17 cellular contexts compared by ENCODE assay signal in the genomic region with DNA sequence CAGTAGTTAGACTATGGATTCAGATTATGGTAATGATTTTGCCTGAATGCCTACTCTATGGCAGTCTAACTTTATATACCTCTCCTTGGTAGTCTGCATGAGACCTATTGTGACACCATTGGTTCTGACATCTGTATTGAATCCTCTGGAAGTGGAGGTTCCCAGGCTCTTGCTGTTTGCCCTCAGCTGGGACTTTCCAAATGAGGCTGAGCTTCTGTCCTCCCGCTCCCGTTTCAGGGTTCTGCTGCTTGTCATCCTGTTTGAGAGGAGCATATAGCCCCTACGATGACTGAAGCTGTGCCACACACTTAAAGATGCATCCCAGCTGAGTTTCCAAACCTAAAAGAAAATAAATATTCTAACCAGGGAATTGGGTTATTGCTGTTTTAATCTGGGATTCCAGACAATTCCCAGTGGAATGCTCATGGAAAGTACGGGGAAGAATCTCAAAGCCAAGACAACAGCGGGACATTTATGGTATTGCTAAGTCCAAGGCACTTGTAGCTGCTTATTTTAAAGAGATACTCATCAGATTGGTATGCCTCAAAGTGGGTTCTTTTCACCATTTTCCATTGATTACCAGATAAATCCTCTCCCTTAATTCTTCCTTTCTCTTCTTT.
DNase-seq lines count a peak whose midpoint lies in the region; ATAC-seq and TF ChIP-seq lines count a peak whose summit lies in the region.
"Had no signal": no experiment of that assay in that cellular context is flagged by ENCODE, and none has a peak within 500 bp of the region (broad histone marks: within the 10 kb centered on the region; RNA-seq: fewer than 3 reads in every experiment).

No MANE protein-coding gene starts in this region.

- DNase-seq in EH (ENCODE audit: low read depth) (peak; percentile 71), fibroblast of pulmonary artery (ENCODE audit: low read depth) (peak; percentile 29), smooth muscle cell of the brain vasculature (ENCODE audit: low read depth, low spot score) (peak; percentile 45), midbrain (lab: John Stamatoyannopoulos, UW) (no peak), NCI-H1417 (lab: John Stamatoyannopoulos, UW) (no peak), NCI-H1436 treated with DMSO at 0.1 percent for 48 hours (lab: John Stamatoyannopoulos, UW) (no peak)
- DNase-seq: activated CD8-positive, alpha-beta T cell treated with anti-CD3 and anti-CD28 coated beads, Interleukin-2, amount 10 ng/mL, durations not matched to agents 7 days and 5 days; activated effector memory CD4-positive, alpha-beta T cell treated with Interleukin-2 at 50 U/mL for 16 hours; CD8-positive, alpha-beta memory T cell; Kasumi-1; NCI-H1930; NCI-H69; SHP77; stimulated activated CD4-positive, alpha-beta T cell treated with anti-CD3 and anti-CD28 coated beads, Interleukin-4, amount 100 ng/mL, for 4 hours; stimulated activated naive CD8-positive, alpha-beta T cell treated with anti-CD3 and anti-CD28 coated beads, Interleukin-15, Interleukin-2, amounts not matched to agents 100 U/mL and 50 U/mL, for 24 hours had no signal

- no peak overlapping the region for H3K4me3 ChIP-seq in fibroblast of pulmonary artery (replicated peaks; ENCODE audit: low read depth, low read length)

- peak overlapping the region; percentile 44 for H3K27ac ChIP-seq in VCaP

- ATAC-seq in HG02884 (IDR thresholded peaks at IDR 0.05; ENCODE audit: unreplicated experiment) = no peak
- ATAC-seq: activated CD8-positive, alpha-beta T cell treated with anti-CD3 and anti-CD28 coated beads, Interleukin-2, amount 10 ng/mL, durations not matched to agents 7 days and 5 days; stimulated activated naive CD8-positive, alpha-beta T cell treated with anti-CD3 and anti-CD28 coated beads, Interleukin-15, Interleukin-2, amounts not matched to agents 100 U/mL and 50 U/mL, for 24 hours had no signal

- TF ChIP-seq CTCF in VCaP (conservative IDR thresholded peaks at IDR 0.05) (no peak), fibroblast of pulmonary artery (IDR thresholded peaks at IDR 0.05; ENCODE audit: low read length, missing control alignments) (no peak)

Comparison
In these comparisons a context has a peak if more than half of its experiments do, and no peak if none do; other contexts are left out.
1. DNase-seq: peak in EH (single experiment), fibroblast of pulmonary artery (single experiment) and smooth muscle cell of the brain vasculature (single experiment); none in midbrain (single experiment), NCI-H1417 (0 of 3) and NCI-H1436 treated with DMSO at 0.1 percent for 48 hours (single experiment).